11 cellular contexts compared by ENCODE assay signal in genomic region chr10:24826022-24826421, GRCh38.
DNase-seq lines count a peak whose midpoint lies in the region; ATAC-seq and TF ChIP-seq lines count a peak whose summit lies in the region.
"Had no signal": no experiment of that assay in that cellular context is flagged by ENCODE, and none has a peak within 500 bp of the region (broad histone marks: within the 10 kb centered on the region; RNA-seq: fewer than 3 reads in every experiment).

No MANE protein-coding gene starts in this region.

- H3K9ac ChIP-seq in DND-41 (ENCODE audit: low read depth, low read length) (no peak overlapping the region), SK-N-MC (ENCODE audit: insufficient read length) (no peak overlapping the region), fibroblast of lung (ENCODE audit: insufficient read depth, low read length) (no peak overlapping the region)

- no peak overlapping the region for H3K27ac ChIP-seq in DND-41 (ENCODE audit: low read length)
- H3K27ac ChIP-seq in SK-N-MC: no peak overlapping the region
- peak overlapping the region; percentile 16 for H3K27ac ChIP-seq in fibroblast of lung (ENCODE audit: insufficient read depth, low read length)

- H3K9me3 ChIP-seq in DND-41 (ENCODE audit: insufficient read depth, low read length, severe bottlenecking) (no peaks in the 10 kb centered on the region), SK-N-MC (ENCODE audit: low read depth, low read length) (no peaks in the 10 kb centered on the region), fibroblast of lung (ENCODE audit: control insufficient read depth, insufficient read depth, low read depth, low read length) (no peaks in the 10 kb centered on the region)

- no peak for TF ChIP-seq CTCF in DND-41 (IDR thresholded peaks at IDR 0.05; ENCODE audit: borderline replicate concordance, extremely low read depth, low read length, poor library complexity, severe bottlenecking)
- TF ChIP-seq CTCF in fibroblast of lung (conservative IDR thresholded peaks at IDR 0.05 in 1 of 2, IDR thresholded peaks at IDR 0.05 in 1 of 2; ENCODE audit: low read depth in 1 of 2, low read length in 2 of 2): no peak

- peak; percentile 49; the same call in 1 of the 3 replicates for ATAC-seq in DND-41 (ENCODE audit: insufficient read depth, low read depth)

- H2AFZ ChIP-seq in DND-41 (ENCODE audit: low read depth, low read length) (0 out of 2 replicates have a peak overlapping the region, but pooled peaks have one; percentile 38), fibroblast of lung (ENCODE audit: low read length) (no peak overlapping the region)

- DNase-seq in A172 (ENCODE audit: low spot score) (peak; percentile 57), DND-41 (no peak), SK-N-MC (ENCODE audit: low read depth, low spot score) (no peak), fibroblast of lung (ENCODE audit: low read depth in 2 of 2) (peak; percentile 67 to 87), NCI-H82 treated with DMSO at 0.1 percent for 48 hours (lab: John Stamatoyannopoulos, UW; ENCODE audit: unreplicated experiment) (no peak), NCI-H1092 treated with DMSO at 0.1 percent for 48 hours (lab: John Stamatoyannopoulos, UW) (no peak), G401 (ENCODE audit: low spot score) (no peak)
- DNase-seq in stimulated activated CD4-positive, alpha-beta T cell treated with anti-CD3 and anti-CD28 coated beads, Interleukin-12 subunit alpha, Interleukin-12 subunit beta, amount 100 ng/mL, for 4 hours: no peak
- DNase-seq: MV-4-11; nucleus accumbens; stimulated activated naive CD4-positive, alpha-beta T cell treated with Interleukin-2 at 50 U/mL for 16 hours had no signal

- no peaks in the 10 kb centered on the region for H4K20me1 ChIP-seq in DND-41 (ENCODE audit: insufficient read depth, low read length)
- H4K20me1 ChIP-seq in fibroblast of lung (ENCODE audit: control insufficient read depth, extremely low read depth, insufficient read depth, low read length): no peaks in the 10 kb centered on the region

- no peaks in the 10 kb centered on the region for H3K27me3 ChIP-seq in DND-41 (ENCODE audit: insufficient read depth, low read length, poor library complexity)
- no peaks in the 10 kb centered on the region for H3K27me3 ChIP-seq in fibroblast of lung (ENCODE audit: control insufficient read depth, insufficient read depth, low read length)

- in situ Hi-C loops in G401 (cut with HindIII; ENCODE audit: low sequenced_read_pairs): no loop called here

- no peaks in the 10 kb centered on the region for H3K79me2 ChIP-seq in DND-41 (ENCODE audit: insufficient read depth, low read length)
- H3K79me2 ChIP-seq in fibroblast of lung (ENCODE audit: control insufficient read depth, insufficient read depth, low read length): no peaks in the 10 kb centered on the region

- H3K4me1 ChIP-seq in DND-41 (ENCODE audit: insufficient read depth, low read length) (peaks cover 10% of the 10 kb centered on the region; the same call in 1 of the 2 replicates), fibroblast of lung (ENCODE audit: control insufficient read depth, extremely low read depth, insufficient read depth, low read length) (peaks cover 2% of the 10 kb centered on the region)

- no peaks in the 10 kb centered on the region for H3K36me3 ChIP-seq in DND-41 (ENCODE audit: insufficient read depth, low read length)
- H3K36me3 ChIP-seq in SK-N-MC (ENCODE audit: insufficient read depth, low read length): no peaks in the 10 kb centered on the region
- H3K36me3 ChIP-seq in fibroblast of lung (ENCODE audit: control insufficient read depth, insufficient read depth, low read length): no peaks in the 10 kb centered on the region

- H3K4me3 ChIP-seq in DND-41 (ENCODE audit: low read depth in 1 of 2, low read length in 2 of 2): no peak overlapping the region
- H3K4me3 ChIP-seq in SK-N-MC: peak overlapping the region; percentile 12; the same call in 1 of the 2 replicates
- peak overlapping the region in 3 of 4 experiments; percentile 2 to 45 (median 12) for H3K4me3 ChIP-seq in fibroblast of lung (replicated peaks in 1 of 4; ENCODE audit: control extremely low read depth in 1 of 4, insufficient read depth in 1 of 4, low read depth in 3 of 4, low read length in 4 of 4)

- H3K4me2 ChIP-seq in DND-41 (ENCODE audit: insufficient read depth, low read length) (0 out of 2 replicates have a peak overlapping the region, but pooled peaks have one; percentile 7), fibroblast of lung (ENCODE audit: extremely low read depth, insufficient read depth, low read length) (peak overlapping the region; percentile 28)

Comparison
In these comparisons a context has a peak if more than half of its experiments do, and no peak if none do; other contexts are left out.
1. DNase-seq: peak in A172 (single experiment) and fibroblast of lung (2 of 2); none in DND-41 (single experiment), SK-N-MC (single experiment), NCI-H82 treated with DMSO at 0.1 percent for 48 hours (single experiment), NCI-H1092 treated with DMSO at 0.1 percent for 48 hours (single experiment), stimulated activated CD4-positive, alpha-beta T cell treated with anti-CD3 and anti-CD28 coated beads, Interleukin-12 subunit alpha, Interleukin-12 subunit beta, amount 100 ng/mL, for 4 hours (single experiment) and G401 (single experiment).
2. H3K4me3 ChIP-seq: peak in SK-N-MC (single experiment) and fibroblast of lung (3 of 4); none in DND-41 (0 of 2).